Comparison of ENCODE assay signal across 14 cellular contexts in genomic region chr5:176559683-176560082, GRCh38. TPM values are rescaled to one million over a fixed set of nuclear protein-coding genes. Genes with fewer than 3 reads are reported as not detected.
DNase-seq lines count a peak whose midpoint lies in the region; ATAC-seq and TF ChIP-seq lines count a peak whose summit lies in the region.
"Had no signal": no experiment of that assay in that cellular context is flagged by ENCODE, and none has a peak within 500 bp of the region (broad histone marks: within the 10 kb centered on the region; RNA-seq: fewer than 3 reads in every experiment).

No MANE protein-coding gene starts in this region.

- H3K27ac ChIP-seq in Karpas-422 (ENCODE audit: low read length): no peak overlapping the region
- H3K27ac ChIP-seq: HL-60, vagina had no signal

- H3K4me3 Mint-ChIP-seq in activated T-helper 17 cell treated with anti-CD3 and anti-CD28 coated beads, Interleukin-2, amount 50 U/mL, for 72 hours: no peak overlapping the region
- no peak overlapping the region for H3K4me3 Mint-ChIP-seq in naive B cell

- no peaks in the 10 kb centered on the region for H3K36me3 ChIP-seq in Karpas-422 (ENCODE audit: insufficient read depth, low read length)
- H3K36me3 ChIP-seq: vagina had no signal

- H3K27me3 ChIP-seq in Karpas-422 (ENCODE audit: low read length): no peaks in the 10 kb centered on the region
- H3K27me3 ChIP-seq: Peyer's patch, vagina had no signal

- H3K9ac ChIP-seq in Karpas-422 (ENCODE audit: low read length): no peak overlapping the region

- peaks cover 3% of the 10 kb centered on the region for H3K27me3 Mint-ChIP-seq in activated T-helper 17 cell treated with anti-CD3 and anti-CD28 coated beads, Interleukin-2, amount 50 U/mL, for 72 hours
- H3K27me3 Mint-ChIP-seq in naive B cell: peaks cover 15 to 23% (median 20%) of the 10 kb centered on the region in 3 donors

- peaks cover 28% of the 10 kb centered on the region for H3K4me1 Mint-ChIP-seq in activated T-helper 17 cell treated with anti-CD3 and anti-CD28 coated beads, Interleukin-2, amount 50 U/mL, for 72 hours
- peaks cover 3 to 9% (median 6%) of the 10 kb centered on the region in 3 donors for H3K4me1 Mint-ChIP-seq in naive B cell

- H2AFZ ChIP-seq in Karpas-422 (ENCODE audit: low read length): no peak overlapping the region

- peak overlapping the region; percentile 75 for H3K27ac Mint-ChIP-seq in activated T-helper 17 cell treated with anti-CD3 and anti-CD28 coated beads, Interleukin-2, amount 50 U/mL, for 72 hours
- peak overlapping the region in 3 of 6 donors; percentile 35 to 70 (median 58) for H3K27ac Mint-ChIP-seq in naive B cell
- H3K27ac Mint-ChIP-seq: progenitor cell of endocrine pancreas had no signal

- in situ Hi-C loops in GM13977 (cut with MboI; ENCODE audit: low pct_unique_long_range_greater_than_20kb, low sequenced_read_pairs, unreplicated experiment): no loop called here

- intact Hi-C loops in head of caudate nucleus (cut with DNase I): no loop called here

- H3K36me3 Mint-ChIP-seq in activated T-helper 17 cell treated with anti-CD3 and anti-CD28 coated beads, Interleukin-2, amount 50 U/mL, for 72 hours (ENCODE audit: low read depth): no peaks in the 10 kb centered on the region
- peaks cover 0 to 6% of the 10 kb centered on the region in 2 donors for H3K36me3 Mint-ChIP-seq in naive B cell

- H3K9me2 ChIP-seq in Karpas-422 (replicated peaks; ENCODE audit: insufficient read depth, low read length): no peaks in the 10 kb centered on the region

- H4K20me1 ChIP-seq in Karpas-422 (ENCODE audit: insufficient read depth, low read depth, low read length): no peaks in the 10 kb centered on the region

- peaks cover 4% of the 10 kb centered on the region; the same call in 1 of the 2 replicates for H3K4me1 ChIP-seq in Karpas-422 (ENCODE audit: low read length)
- H3K4me1 ChIP-seq: vagina had no signal

- no peak for ATAC-seq in activated T-helper 17 cell treated with anti-CD3 and anti-CD28 coated beads, Interleukin-2, amount 50 U/mL, for 72 hours (replicated peaks)
- peak; percentile 71 to 72 for ATAC-seq in naive B cell (ENCODE audit: low read depth in 2 of 2)
- ATAC-seq in GM19324 (IDR thresholded peaks at IDR 0.05; ENCODE audit: low FRiP score, unreplicated experiment): no peak

- H3K4me3 ChIP-seq in Karpas-422 (ENCODE audit: low read length): no peak overlapping the region
- H3K4me3 ChIP-seq: Peyer's patch, vagina had no signal

- H3K9me3 ChIP-seq in Karpas-422 (ENCODE audit: low read length): no peaks in the 10 kb centered on the region
- H3K9me3 ChIP-seq: Peyer's patch, vagina had no signal

- peak; percentile 20 for DNase-seq in activated CD4-positive, alpha-beta T cell treated with anti-CD3 and anti-CD28 coated beads, Interleukin-2, amount 50 U/mL, for 1 hour
- no peak for DNase-seq in activated CD4-positive, alpha-beta T cell treated with anti-CD3 and anti-CD28 coated beads, Interleukin-2, amount 50 U/mL, for 48 hours
- DNase-seq in Karpas-422 (peak; percentile 69), naive B cell (peak; percentile 20), GM13977 (ENCODE audit: low spot score) (no peak), head of caudate nucleus (no peak)
- DNase-seq: cerebellar nuclear complex, Peyer's patch had no signal

- no peaks in the 10 kb centered on the region for H3K79me2 ChIP-seq in Karpas-422 (ENCODE audit: low read length)

- TF ChIP-seq CTCF in GM13977 (IDR thresholded peaks at IDR 0.05; ENCODE audit: extremely low read depth, insufficient read depth, missing control alignments): no peak

- no peak overlapping the region for H3K4me2 ChIP-seq in Karpas-422 (ENCODE audit: low read depth, low read length, poor library complexity, severe bottlenecking)

- H3K9me3 Mint-ChIP-seq in activated T-helper 17 cell treated with anti-CD3 and anti-CD28 coated beads, Interleukin-2, amount 50 U/mL, for 72 hours: no peaks in the 10 kb centered on the region
- peaks cover 0 to 1% (median 0%) of the 10 kb centered on the region in 7 donors for H3K9me3 Mint-ChIP-seq in naive B cell

RNA-seq across cellular contexts. Expression of gene CDHR2, which starts 10.5 kb away (rescaled TPM):
- total RNA-seq in Karpas-422 (2014; rRNA removed; shearing (Covaris generic); ENCODE audit: low replicate concordance): 0.04 and 0.07 TPM in 2 replicates
- total RNA-seq in activated T-helper 17 cell treated with anti-CD3 and anti-CD28 coated beads, Interleukin-2, amount 50 U/mL, for 72 hours: under 1 TPM; 0.50 to 0.69 TPM
- polyA plus RNA-seq in naive B cell (ENCODE audit: low read depth in 6 of 6): not detected
- total RNA-seq: vagina had no signal
- polyA plus RNA-seq: AG04450 had no signal

RNA-seq across cellular contexts. Expression of gene RNF44, which starts 22.5 kb away (rescaled TPM):
- total RNA-seq in Karpas-422 (2014; rRNA removed; shearing (Covaris generic); ENCODE audit: low replicate concordance): 33.1 and 55.8 TPM in 2 replicates
- 10 to 100 TPM; 85.3 to 88.1 TPM for total RNA-seq in activated T-helper 17 cell treated with anti-CD3 and anti-CD28 coated beads, Interleukin-2, amount 50 U/mL, for 72 hours
- polyA plus RNA-seq in naive B cell (ENCODE audit: low read depth in 6 of 6): 1 to 10 TPM in 5 of 6 donors, under 1 TPM in 1; 0.38 to 6.1 (median 2.9) TPM

RNA-seq across cellular contexts. Expression of gene GPRIN1, which starts 50.3 kb away (rescaled TPM):
- 1.9 and 4.6 TPM in 2 replicates for total RNA-seq in Karpas-422 (2014; rRNA removed; shearing (Covaris generic); ENCODE audit: low replicate concordance)
- total RNA-seq in activated T-helper 17 cell treated with anti-CD3 and anti-CD28 coated beads, Interleukin-2, amount 50 U/mL, for 72 hours: 1 to 10 TPM; 4.8 to 8.9 TPM
- under 1 TPM in 5 of 6 donors, not detected in 1; 0.08 to 0.65 (median 0.16) TPM for polyA plus RNA-seq in naive B cell (ENCODE audit: low read depth in 6 of 6)

Comparison
In these comparisons a context has a peak if more than half of its experiments do, and no peak if none do; other contexts are left out.
1. DNase-seq: peak in activated CD4-positive, alpha-beta T cell treated with anti-CD3 and anti-CD28 coated beads, Interleukin-2, amount 50 U/mL, for 1 hour (single experiment), Karpas-422 (single experiment) and naive B cell (single experiment); none in activated CD4-positive, alpha-beta T cell treated with anti-CD3 and anti-CD28 coated beads, Interleukin-2, amount 50 U/mL, for 48 hours (0 of 2), GM13977 (single experiment) and head of caudate nucleus (0 of 42).
2. ATAC-seq: peak in naive B cell (2 of 2); none in activated T-helper 17 cell treated with anti-CD3 and anti-CD28 coated beads, Interleukin-2, amount 50 U/mL, for 72 hours (single experiment) and GM19324 (single experiment).